1 cellular context compared by ENCODE assay signal in the genomic region with DNA sequence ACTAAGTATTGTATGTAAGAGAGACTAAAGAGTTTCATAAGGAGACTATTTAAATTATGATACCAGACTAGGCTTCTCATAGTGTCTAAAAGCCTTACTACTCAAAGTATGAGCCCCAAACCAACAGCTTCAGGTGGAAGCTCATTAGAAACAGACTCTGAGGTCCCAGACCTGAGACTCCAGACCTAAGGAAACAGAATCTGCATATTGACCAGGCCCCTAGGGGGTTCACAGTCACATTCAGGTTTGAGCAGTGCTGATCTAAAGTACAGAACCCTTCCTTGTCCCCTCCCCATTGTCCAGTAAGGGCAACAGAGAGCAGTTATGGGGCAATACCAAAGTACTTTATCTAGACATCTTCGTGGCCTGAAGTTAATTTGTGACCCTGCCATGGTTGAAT.
TF ChIP-seq lines count a peak whose summit lies in the region.

No MANE protein-coding gene starts in this region.

TF ChIP-seq in GM12878, 131 proteins besides CTCF, POLR2A, EP300 and RAD21 (continued from another document):
- TF ChIP-seq, protein P1, sequence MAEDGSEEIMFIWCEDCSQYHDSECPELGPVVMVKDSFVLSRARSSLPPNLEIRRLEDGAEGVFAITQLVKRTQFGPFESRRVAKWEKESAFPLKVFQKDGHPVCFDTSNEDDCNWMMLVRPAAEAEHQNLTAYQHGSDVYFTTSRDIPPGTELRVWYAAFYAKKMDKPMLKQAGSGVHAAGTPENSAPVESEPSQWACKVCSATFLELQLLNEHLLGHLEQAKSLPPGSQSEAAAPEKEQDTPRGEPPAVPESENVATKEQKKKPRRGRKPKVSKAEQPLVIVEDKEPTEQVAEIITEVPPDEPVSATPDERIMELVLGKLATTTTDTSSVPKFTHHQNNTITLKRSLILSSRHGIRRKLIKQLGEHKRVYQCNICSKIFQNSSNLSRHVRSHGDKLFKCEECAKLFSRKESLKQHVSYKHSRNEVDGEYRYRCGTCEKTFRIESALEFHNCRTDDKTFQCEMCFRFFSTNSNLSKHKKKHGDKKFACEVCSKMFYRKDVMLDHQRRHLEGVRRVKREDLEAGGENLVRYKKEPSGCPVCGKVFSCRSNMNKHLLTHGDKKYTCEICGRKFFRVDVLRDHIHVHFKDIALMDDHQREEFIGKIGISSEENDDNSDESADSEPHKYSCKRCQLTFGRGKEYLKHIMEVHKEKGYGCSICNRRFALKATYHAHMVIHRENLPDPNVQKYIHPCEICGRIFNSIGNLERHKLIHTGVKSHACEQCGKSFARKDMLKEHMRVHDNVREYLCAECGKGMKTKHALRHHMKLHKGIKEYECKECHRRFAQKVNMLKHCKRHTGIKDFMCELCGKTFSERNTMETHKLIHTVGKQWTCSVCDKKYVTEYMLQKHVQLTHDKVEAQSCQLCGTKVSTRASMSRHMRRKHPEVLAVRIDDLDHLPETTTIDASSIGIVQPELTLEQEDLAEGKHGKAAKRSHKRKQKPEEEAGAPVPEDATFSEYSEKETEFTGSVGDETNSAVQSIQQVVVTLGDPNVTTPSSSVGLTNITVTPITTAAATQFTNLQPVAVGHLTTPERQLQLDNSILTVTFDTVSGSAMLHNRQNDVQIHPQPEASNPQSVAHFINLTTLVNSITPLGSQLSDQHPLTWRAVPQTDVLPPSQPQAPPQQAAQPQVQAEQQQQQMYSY (CRISPR knock-in tag; IDR thresholded peaks at IDR 0.05): no peak
- TF ChIP-seq TARDBP (IDR thresholded peaks at IDR 0.05; ENCODE audit: borderline replicate concordance): no peak
